1 cellular context compared by ENCODE assay signal in genomic region chr14:74685054-74685453, GRCh38.
TF ChIP-seq lines count a peak whose summit lies in the region.

No MANE protein-coding gene starts in this region.

TF ChIP-seq in GM12878, 131 proteins besides CTCF, POLR2A, EP300 and RAD21:
- TF ChIP-seq PAX5 (IDR thresholded peaks at IDR 0.05; ENCODE audit: borderline replicate concordance, low read depth, low read length) (no peak), PBX3 (IDR thresholded peaks at IDR 0.05; ENCODE audit: insufficient replicate concordance, low read depth, low read length) (no peak), ZNF622 (IDR thresholded peaks at IDR 0.05) (no peak), SPI1 (IDR thresholded peaks at IDR 0.05; ENCODE audit: borderline replicate concordance, insufficient read depth, low read depth, low read length) (peak; percentile 25; the same call in 1 of the 2 replicates), MEF2B (IDR thresholded peaks at IDR 0.05; ENCODE audit: partially characterized antibody, poor library complexity, severe bottlenecking) (no peak), RELB (IDR thresholded peaks at IDR 0.05; ENCODE audit: low read depth) (no peak)
